In genomic region chr14:49900973-49901372, GRCh38 we compare ENCODE assay signal across 22 cellular contexts.
"Had no signal": no experiment of that assay in that cellular context is flagged by ENCODE, and none has a peak within 500 bp of the region (broad histone marks: within the 10 kb centered on the region; RNA-seq: fewer than 3 reads in every experiment).

No MANE protein-coding gene starts in this region.

- H3K9me3 Mint-ChIP-seq: nephron had no signal

- ATAC-seq: gastrocnemius medialis, left colon, left ventricle myocardium superior, pancreas, right cardiac atrium had no signal

- H3K36me3 ChIP-seq: colonic mucosa, tibial artery, uterus had no signal

- H3K4me1 ChIP-seq: colonic mucosa had no signal

- H3K27me3 Mint-ChIP-seq: progenitor cell of endocrine pancreas; stimulated activated naive CD8-positive, alpha-beta T cell treated with anti-CD3 and anti-CD28 coated beads, Interleukin-15, Interleukin-2, amounts not matched to agents 100 ng/mL and 50 ng/mL, for 24 hours had no signal

- DNase-seq: dermis blood vessel endothelial cell; erythroblast; gastrocnemius medialis; glutamatergic neuron; kidney; left colon; left ventricle myocardium superior; mesenchymal stem cell; midbrain; occipital lobe; pancreas; right cardiac atrium; stimulated activated CD4-positive, alpha-beta T cell treated with anti-CD3 and anti-CD28 coated beads, Interleukin-2, amount 100 ng/mL, for 48 hours; tibial artery; uterus had no signal

- H3K4me3 ChIP-seq: colonic mucosa, gastrocnemius medialis, lung, pancreas, smooth muscle cell, tibial artery, upper lobe of left lung, uterus had no signal

- H3K9me3 ChIP-seq: colonic mucosa, gastrocnemius medialis, pancreas, tibial artery, upper lobe of left lung, uterus had no signal

- H3K4me3 Mint-ChIP-seq: nephron; stimulated activated naive CD8-positive, alpha-beta T cell treated with anti-CD3 and anti-CD28 coated beads, Interleukin-15, Interleukin-2, amounts not matched to agents 100 ng/mL and 50 ng/mL, for 24 hours had no signal

- H3K27ac ChIP-seq: colonic mucosa, pancreas, tibial artery, upper lobe of left lung, uterus had no signal

- H3K27ac Mint-ChIP-seq: nephron, progenitor cell of endocrine pancreas had no signal

- FAIRE-seq: kidney, pancreas had no signal

- H3K27me3 ChIP-seq: colonic mucosa, gastrocnemius medialis, pancreas, tibial artery, upper lobe of left lung, uterus had no signal

- H3K4me2 ChIP-seq: smooth muscle cell had no signal
